ENCODE assay signal across 8 cellular contexts in the genomic region with DNA sequence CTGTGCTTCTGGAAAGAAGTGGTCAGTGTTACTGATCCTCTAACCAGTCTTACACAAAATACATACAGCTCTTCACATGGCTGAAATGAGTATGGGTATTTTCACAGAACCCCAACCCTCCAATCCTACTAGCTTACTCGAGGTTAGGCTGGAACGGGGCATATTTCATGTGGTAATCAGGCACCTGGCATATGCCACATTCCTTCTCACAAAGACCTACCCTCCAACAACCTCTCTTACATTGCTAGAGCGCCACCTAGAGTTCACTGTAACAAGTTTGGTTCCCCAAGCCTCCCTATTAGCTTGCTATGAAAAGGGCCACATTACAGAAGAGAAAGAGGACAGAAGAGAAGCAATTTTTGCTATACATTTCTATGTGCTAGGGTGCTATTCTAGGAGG.
A peak's percentile ranks its signal among the peaks of the same experiment; 100 is the strongest.
DNase-seq lines count a peak whose midpoint lies in the region; ATAC-seq and TF ChIP-seq lines count a peak whose summit lies in the region.

No MANE protein-coding gene starts in this region.

- H3K27me3 ChIP-seq in vagina, result no peaks in the 10 kb centered on the region

- no peaks in the 10 kb centered on the region for H3K9me3 Mint-ChIP-seq in activated CD4-positive, alpha-beta T cell treated with anti-CD3 and anti-CD28 coated beads, Interleukin-2, amount 10 ng/mL, durations not matched to agents 24 days and 14 days

- no peaks in the 10 kb centered on the region for H3K4me1 ChIP-seq in vagina

- H3K36me3 ChIP-seq in vagina, result no peaks in the 10 kb centered on the region

- no peaks in the 10 kb centered on the region for H3K4me1 Mint-ChIP-seq in activated CD4-positive, alpha-beta T cell treated with anti-CD3 and anti-CD28 coated beads, Interleukin-2, amount 10 ng/mL, durations not matched to agents 24 days and 14 days

- ATAC-seq in GM18502 (IDR thresholded peaks at IDR 0.05; ENCODE audit: poor library complexity, unreplicated experiment) (peak; percentile 77), HG03342 (IDR thresholded peaks at IDR 0.05; ENCODE audit: unreplicated experiment) (peak; percentile 68)

- no peak for TF ChIP-seq POLR2A in vagina (IDR thresholded peaks at IDR 0.05)

- no peak overlapping the region for H3K4me3 ChIP-seq in vagina

- H3K36me3 Mint-ChIP-seq in activated CD4-positive, alpha-beta T cell treated with anti-CD3 and anti-CD28 coated beads, Interleukin-2, amount 10 ng/mL, durations not matched to agents 24 days and 14 days (ENCODE audit: low read depth), result no peaks in the 10 kb centered on the region

- in situ Hi-C loops in T47D (cut with HindIII; ENCODE audit: low pct_unique_long_range_greater_than_20kb, low sequenced_read_pairs), result no loop called here

- H3K27ac ChIP-seq in 22Rv1 (no peak overlapping the region), vagina (no peak overlapping the region)

- no peaks in the 10 kb centered on the region for H3K9me3 ChIP-seq in vagina

- TF ChIP-seq CTCF in 22Rv1 (IDR thresholded peaks at IDR 0.05) (peak; percentile 76), vagina (IDR thresholded peaks at IDR 0.05) (no peak)

- no peaks in the 10 kb centered on the region for H3K27me3 Mint-ChIP-seq in activated CD4-positive, alpha-beta T cell treated with anti-CD3 and anti-CD28 coated beads, Interleukin-2, amount 10 ng/mL, durations not matched to agents 24 days and 14 days

- DNase-seq in NCI-H446 (lab: John Stamatoyannopoulos, UW), result peak; percentile 53 to 83
- peak; percentile 31 to 87 for DNase-seq in T47D (ENCODE audit: low read depth in 1 of 2, low spot score in 1 of 2)
- DNase-seq in midbrain (lab: John Stamatoyannopoulos, UW), result peak; percentile 31
- DNase-seq in vagina (ENCODE audit: extremely low spot score in 2 of 2), result no peak
- DNase-seq in activated CD4-positive, alpha-beta T cell treated with anti-CD3 and anti-CD28 coated beads, Interleukin-2, amount 10 ng/mL, durations not matched to agents 24 days and 14 days, result no peak

- intact Hi-C loops in vagina (cut with DNase I), result no loop called here
- intact Hi-C loops in activated CD4-positive, alpha-beta T cell treated with anti-CD3 and anti-CD28 coated beads, Interleukin-2, amount 10 ng/mL, durations not matched to agents 24 days and 14 days (cut with micrococcal nuclease), result loop anchor here (5.0 kb wide), 1 partner anchor 1036 kb away; no protein-coding TSS in a partner anchor

- H3K4me3 Mint-ChIP-seq in activated CD4-positive, alpha-beta T cell treated with anti-CD3 and anti-CD28 coated beads, Interleukin-2, amount 10 ng/mL, durations not matched to agents 24 days and 14 days, result no peak overlapping the region

- no peak overlapping the region for H3K27ac Mint-ChIP-seq in activated CD4-positive, alpha-beta T cell treated with anti-CD3 and anti-CD28 coated beads, Interleukin-2, amount 10 ng/mL, durations not matched to agents 24 days and 14 days

Comparison
In these comparisons a context has a peak if more than half of its experiments do, and no peak if none do; other contexts are left out.
1. DNase-seq: peak in NCI-H446 (2 of 2), T47D (2 of 2) and midbrain (single experiment); none in vagina (0 of 2) and activated CD4-positive, alpha-beta T cell treated with anti-CD3 and anti-CD28 coated beads, Interleukin-2, amount 10 ng/mL, durations not matched to agents 24 days and 14 days (single experiment).